ENCODE assay signal across 27 cellular contexts in genomic region chr12:46380397-46380796, GRCh38.
"Had no signal": no experiment of that assay in that cellular context is flagged by ENCODE, and none has a peak within 500 bp of the region (broad histone marks: within the 10 kb centered on the region; RNA-seq: fewer than 3 reads in every experiment).

No MANE protein-coding gene starts in this region.

- FAIRE-seq: RCC 7860 had no signal

- H3K4me3 ChIP-seq: adrenal gland, breast epithelium, MG63 had no signal

- DNase-seq: activated B cell treated with CpG ODN at 0.5 μM for 24 hours; activated CD4-positive, alpha-beta T cell treated with anti-CD3 and anti-CD28 coated beads for 1 hour; activated CD4-positive, alpha-beta T cell treated with anti-CD3 and anti-CD28 coated beads, Interleukin-2, amount 10 ng/mL, durations not matched to agents 24 days and 14 days; activated CD4-positive, alpha-beta T cell treated with anti-CD3 and anti-CD28 coated beads, Interleukin-2, amount 50 U/mL, for 48 hours; activated gamma-delta T cell; activated naive CD4-positive, alpha-beta T cell treated with anti-CD3 and anti-CD28 coated beads, Interleukin-2, amount 10 ng/mL, durations not matched to agents 7 days and 5 days; activated naive CD8-positive, alpha-beta T cell treated with anti-CD3 and anti-CD28 coated beads, Interleukin-2, amount 10 ng/mL, durations not matched to agents 7 days and 5 days; activated T-cell treated with anti-CD3 and anti-CD28 coated beads for 4 hours; activated T-cell treated with anti-CD3 and anti-CD28 coated beads, Interleukin-2, amount 50 U/mL, for 48 hours; adrenal gland; caudate nucleus; MG63; MV-4-11; NCI-H1092 treated with DMSO at 0.1 percent for 48 hours; NCI-H1436 treated with DMSO at 0.1 percent for 48 hours; NCI-H187; NCI-H2081; NCI-H510A treated with DMSO at 0.1 percent for 48 hours; NCI-H69; NK-92 treated with Interleukin-12 subunit alpha and Interleukin-12 subunit beta, amount 100 ng/mL, for 24 hours; SHP77 treated with DMSO at 0.1 percent for 48 hours; T-helper 17 cell; T-helper 9 cell had no signal

- H3K9me3 Mint-ChIP-seq: activated B cell treated with CpG ODN at 0.5 μM for 24 hours; activated naive CD4-positive, alpha-beta T cell treated with anti-CD3 and anti-CD28 coated beads, Interleukin-2, amount 10 ng/mL, durations not matched to agents 7 days and 5 days; activated T-helper 17 cell treated with anti-CD3 and anti-CD28 coated beads, Interleukin-2, amount 50 U/mL, for 72 hours had no signal

- H3K27ac Mint-ChIP-seq: activated B cell treated with CpG ODN at 0.5 μM for 24 hours; activated CD4-positive, alpha-beta T cell treated with anti-CD3 and anti-CD28 coated beads, Interleukin-2, amount 10 ng/mL, durations not matched to agents 24 days and 14 days; activated naive CD4-positive, alpha-beta T cell treated with anti-CD3 and anti-CD28 coated beads, Interleukin-2, amount 10 ng/mL, durations not matched to agents 7 days and 5 days; activated naive CD8-positive, alpha-beta T cell treated with anti-CD3 and anti-CD28 coated beads, Interleukin-2, amount 10 ng/mL, durations not matched to agents 7 days and 5 days; activated T-helper 17 cell treated with anti-CD3 and anti-CD28 coated beads, Interleukin-2, amount 50 U/mL, for 72 hours; T-helper 17 cell had no signal

- H3K27me3 ChIP-seq: adrenal gland, breast epithelium, MG63 had no signal

- H3K4me3 Mint-ChIP-seq: activated B cell treated with CpG ODN at 0.5 μM for 24 hours; activated CD4-positive, alpha-beta T cell treated with anti-CD3 and anti-CD28 coated beads, Interleukin-2, amount 10 ng/mL, durations not matched to agents 24 days and 14 days; activated naive CD4-positive, alpha-beta T cell treated with anti-CD3 and anti-CD28 coated beads, Interleukin-2, amount 10 ng/mL, durations not matched to agents 7 days and 5 days; activated naive CD8-positive, alpha-beta T cell treated with anti-CD3 and anti-CD28 coated beads, Interleukin-2, amount 10 ng/mL, durations not matched to agents 7 days and 5 days; activated T-helper 17 cell treated with anti-CD3 and anti-CD28 coated beads, Interleukin-2, amount 50 U/mL, for 72 hours; T-helper 17 cell had no signal

- H3K9ac ChIP-seq: KMS-11 had no signal

- H3K27me3 Mint-ChIP-seq: activated B cell treated with CpG ODN at 0.5 μM for 24 hours; activated CD4-positive, alpha-beta T cell treated with anti-CD3 and anti-CD28 coated beads, Interleukin-2, amount 10 ng/mL, durations not matched to agents 24 days and 14 days; activated naive CD4-positive, alpha-beta T cell treated with anti-CD3 and anti-CD28 coated beads, Interleukin-2, amount 10 ng/mL, durations not matched to agents 7 days and 5 days; activated T-helper 17 cell treated with anti-CD3 and anti-CD28 coated beads, Interleukin-2, amount 50 U/mL, for 72 hours; T-helper 17 cell had no signal

- H3K36me3 ChIP-seq: adrenal gland, breast epithelium had no signal

- H3K9me3 ChIP-seq: adrenal gland, breast epithelium had no signal

- ATAC-seq: activated T-helper 17 cell treated with anti-CD3 and anti-CD28 coated beads, Interleukin-2, amount 50 U/mL, for 72 hours; T-helper 17 cell had no signal

- H3K4me2 ChIP-seq: KMS-11 had no signal

- H3K27ac ChIP-seq: adrenal gland, breast epithelium, KMS-11 had no signal
